In the genomic region with DNA sequence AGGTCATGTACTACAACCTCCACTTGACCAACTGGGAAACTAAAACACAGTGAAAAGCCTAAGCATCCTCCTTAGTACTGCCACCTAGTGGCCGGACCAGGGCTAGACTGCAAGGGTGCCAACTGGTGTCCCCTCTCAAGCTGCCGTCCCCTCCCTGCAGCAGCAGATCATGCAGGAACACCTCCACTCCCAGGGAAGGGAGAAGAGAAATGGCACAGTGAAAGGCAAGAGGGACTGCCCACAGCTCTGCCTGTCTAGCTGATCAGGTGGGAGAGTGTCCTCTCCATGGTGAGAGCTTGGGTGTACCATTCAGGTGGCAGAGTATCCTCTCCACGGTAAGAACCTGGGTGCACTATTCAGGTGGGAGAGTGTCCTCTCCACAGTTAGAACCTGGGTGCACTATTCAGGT, we compare ENCODE assay signal across 8 cellular contexts.
A peak's percentile ranks its signal among the peaks of the same experiment; 100 is the strongest.
DNase-seq lines count a peak whose midpoint lies in the region; ATAC-seq and TF ChIP-seq lines count a peak whose summit lies in the region.

No MANE protein-coding gene starts in this region.

- H3K9me3 ChIP-seq in MM.1S (replicated peaks; ENCODE audit: insufficient read depth, low read length), result no peaks in the 10 kb centered on the region

- peaks cover 4% of the 10 kb centered on the region for H3K36me3 Mint-ChIP-seq in central memory CD8-positive, alpha-beta T cell (ENCODE audit: insufficient read depth)
- H3K36me3 Mint-ChIP-seq in memory B cell, result no peaks in the 10 kb centered on the region

- peaks cover 82% of the 10 kb centered on the region for H3K4me1 Mint-ChIP-seq in central memory CD8-positive, alpha-beta T cell
- H3K4me1 Mint-ChIP-seq in memory B cell, result peaks cover 2% of the 10 kb centered on the region

- H3F3A ChIP-seq in MM.1S (ENCODE audit: insufficient read depth, low read length), result no peaks in the 10 kb centered on the region

- TF ChIP-seq CTCF in MM.1S (IDR thresholded peaks at IDR 0.05; ENCODE audit: low read length), result peak; percentile 96

- no peak overlapping the region for H3K9ac ChIP-seq in MM.1S (ENCODE audit: low read length)

- no peaks in the 10 kb centered on the region for H3K27me3 Mint-ChIP-seq in central memory CD8-positive, alpha-beta T cell
- peaks cover 3% of the 10 kb centered on the region for H3K27me3 Mint-ChIP-seq in memory B cell

- H3K4me2 ChIP-seq in MM.1S (ENCODE audit: low read depth, low read length), result no peak overlapping the region

- no peaks in the 10 kb centered on the region for H3K36me3 ChIP-seq in MM.1S (replicated peaks; ENCODE audit: insufficient read depth, low read length)

- DNase-seq in Ammon's horn (ENCODE audit: low spot score) (peak; percentile 66), MM.1S (peak; percentile 58), memory B cell (ENCODE audit: low spot score in 2 of 2) (peak; percentile 65 to 66), DMS79 treated with DMSO at 0.1 percent for 48 hours (lab: John Stamatoyannopoulos, UW) (no peak)
- peak; percentile 44 for DNase-seq in activated CD4-positive, CD25-positive, alpha-beta regulatory T cell treated with anti-CD3 and anti-CD28 coated beads, Interleukin-2, amount 50 U/mL, for 16 hours (ENCODE audit: low read depth, low spot score)
- DNase-seq in central memory CD8-positive, alpha-beta T cell (ENCODE audit: low spot score in 2 of 2), result peak; percentile 54
- peak; percentile 30 to 51 for DNase-seq in stimulated activated CD8-positive, alpha-beta memory T cell treated with anti-CD3 and anti-CD28 coated beads, Interleukin-4, amount 100 ng/mL, for 4 hours (ENCODE audit: low read depth in 2 of 2, low spot score in 1 of 2)

- H3K4me3 Mint-ChIP-seq in central memory CD8-positive, alpha-beta T cell, result peak overlapping the region; percentile 4
- no peak overlapping the region for H3K4me3 Mint-ChIP-seq in memory B cell

- no peak overlapping the region for H3K27ac ChIP-seq in MM.1S (ENCODE audit: low read length)

- peaks cover 11% of the 10 kb centered on the region for H3K79me2 ChIP-seq in MM.1S (ENCODE audit: low read length)

- no peaks in the 10 kb centered on the region for H4K20me1 ChIP-seq in MM.1S (ENCODE audit: insufficient read depth, low read length)

- H3K4me3 ChIP-seq in MM.1S (ENCODE audit: low read length), result no peak overlapping the region

- no peaks in the 10 kb centered on the region for H3K9me3 Mint-ChIP-seq in central memory CD8-positive, alpha-beta T cell
- H3K9me3 Mint-ChIP-seq in memory B cell, result no peaks in the 10 kb centered on the region

- H3K4me1 ChIP-seq in MM.1S (ENCODE audit: low read length), result no peaks in the 10 kb centered on the region

- no peaks in the 10 kb centered on the region for H3K27me3 ChIP-seq in MM.1S (replicated peaks; ENCODE audit: insufficient read depth, low read length)

- ATAC-seq in GM18873 (IDR thresholded peaks at IDR 0.05; ENCODE audit: low FRiP score, unreplicated experiment) (peak; percentile 52), memory B cell (ENCODE audit: low read depth) (peak; percentile 85)
- peak; percentile 68 for ATAC-seq in central memory CD8-positive, alpha-beta T cell (replicated peaks; ENCODE audit: extremely low read depth, poor library complexity, severe bottlenecking)

- H3K9me2 ChIP-seq in MM.1S (replicated peaks; ENCODE audit: insufficient read depth, low read length), result no peaks in the 10 kb centered on the region

- H3K27ac Mint-ChIP-seq in central memory CD8-positive, alpha-beta T cell (ENCODE audit: low read depth), result peak overlapping the region; percentile 49
- H3K27ac Mint-ChIP-seq in memory B cell, result no peak overlapping the region

- no peak overlapping the region for H2AFZ ChIP-seq in MM.1S (ENCODE audit: low read length)
